In genomic region chr22:37326726-37327125, GRCh38 we compare ENCODE assay signal across 2 cellular contexts.
TF ChIP-seq lines count a peak whose summit lies in the region.

No MANE protein-coding gene starts in this region.

TF ChIP-seq in A549, 52 proteins besides CTCF, POLR2A, EP300 and RAD21:
- no peak for TF ChIP-seq TP53 (CRISPR knock-in tag; IDR thresholded peaks at IDR 0.05)
- no peak for TF ChIP-seq CHD2 (IDR thresholded peaks at IDR 0.05; ENCODE audit: low read length, partially characterized antibody)
- no peak for TF ChIP-seq ZFP36 (IDR thresholded peaks at IDR 0.05; ENCODE audit: borderline replicate concordance, partially characterized antibody)
- TF ChIP-seq CBX8 (IDR thresholded peaks at IDR 0.05), result no peak
- TF ChIP-seq MAZ (IDR thresholded peaks at IDR 0.05; ENCODE audit: borderline replicate concordance, low read depth, low read length), result no peak
- no peak for TF ChIP-seq POLR2AphosphoS2 (conservative IDR thresholded peaks at IDR 0.05; ENCODE audit: low read length)
- no peak for TF ChIP-seq CBX2 (IDR thresholded peaks at IDR 0.05; ENCODE audit: borderline replicate concordance, low read depth)

TF ChIP-seq in IMR-90, 13 proteins besides CTCF, POLR2A, EP300 and RAD21:
- TF ChIP-seq RCOR1 (IDR thresholded peaks at IDR 0.05; ENCODE audit: insufficient replicate concordance, low read length), result no peak
- TF ChIP-seq MAZ (IDR thresholded peaks at IDR 0.05; ENCODE audit: borderline replicate concordance, low read depth, low read length), result no peak
- no peak for TF ChIP-seq RFX5 (IDR thresholded peaks at IDR 0.05; ENCODE audit: low read depth, low read length)
- TF ChIP-seq MAFK (IDR thresholded peaks at IDR 0.05; ENCODE audit: low read depth, low read length), result no peak
- TF ChIP-seq MXI1 (IDR thresholded peaks at IDR 0.05; ENCODE audit: borderline replicate concordance, low read depth, low read length), result no peak
- TF ChIP-seq SMC3 (IDR thresholded peaks at IDR 0.05; ENCODE audit: low read depth, low read length), result no peak
- TF ChIP-seq USF2 (IDR thresholded peaks at IDR 0.05; ENCODE audit: low read depth, low read length), result no peak
- no peak for TF ChIP-seq BHLHE40 (IDR thresholded peaks at IDR 0.05; ENCODE audit: low read depth, low read length)
- no peak for TF ChIP-seq CEBPB (IDR thresholded peaks at IDR 0.05; ENCODE audit: low read depth, low read length)
- TF ChIP-seq CHD1 (IDR thresholded peaks at IDR 0.05; ENCODE audit: low read depth, low read length), result no peak
- no peak for TF ChIP-seq NFE2L2 (IDR thresholded peaks at IDR 0.05; ENCODE audit: low read depth, low read length)
- TF ChIP-seq ELK1 (IDR thresholded peaks at IDR 0.05; ENCODE audit: borderline replicate concordance, low read depth, low read length), result no peak
- TF ChIP-seq FOS (IDR thresholded peaks at IDR 0.05; ENCODE audit: low read depth, low read length), result no peak
